ENCODE assay signal across 13 cellular contexts in genomic region chr6:44054635-44055559, GRCh38.
DNase-seq lines count a peak whose midpoint lies in the region; ATAC-seq, FAIRE-seq and TF ChIP-seq lines count a peak whose summit lies in the region.
"Had no signal": no experiment of that assay in that cellular context is flagged by ENCODE, and none has a peak within 500 bp of the region (broad histone marks: within the 10 kb centered on the region; RNA-seq: fewer than 3 reads in every experiment).

No MANE protein-coding gene starts in this region.

- ATAC-seq in SK-N-SH treated with all-trans-retinoic acid at 6 μM for 48 hours, result no peak
- no peak for ATAC-seq in GM21723 (IDR thresholded peaks at IDR 0.05; ENCODE audit: unreplicated experiment)
- no peak for ATAC-seq in GM21529 (IDR thresholded peaks at IDR 0.05; ENCODE audit: unreplicated experiment)
- ATAC-seq: gastroesophageal sphincter had no signal

- 23 to 35% methylated on average over 8 of the region's 8 CpGs for WGBS in GM23248 (ENCODE audit: low coverage in 1 of 2, low lambda C conversion rate in 2 of 2, missing lambda C conversion rate in 2 of 2), 2 experiments

- H3K9ac ChIP-seq in GM23248, result peak overlapping the region; percentile 45
- H3K9ac ChIP-seq in skeletal muscle satellite cell (ENCODE audit: low read depth, low read length), result no peak overlapping the region

- no peak for FAIRE-seq in H54 (lab: Jason Lieb, UNC)
- FAIRE-seq: islet of Langerhans had no signal

- H3K4me3 ChIP-seq in GM23248 (no peak overlapping the region), foreskin fibroblast (ENCODE audit: low read depth in 1 of 2, low read length in 2 of 2) (no peak overlapping the region), skeletal muscle satellite cell (ENCODE audit: low read length) (no peak overlapping the region)
- H3K4me3 ChIP-seq: gastroesophageal sphincter, tibial nerve had no signal

- DNase-seq in GM23248 (peak; percentile 90), foreskin fibroblast (peak; percentile 97), H54 (ENCODE audit: insufficient read length, low spot score) (no peak), GM19238 (ENCODE audit: insufficient read length, low spot score) (no peak)
- DNase-seq: activated naive CD4-positive, alpha-beta T cell treated with anti-CD3 and anti-CD28 coated beads, Interleukin-2, amount 10 ng/mL, durations not matched to agents 7 days and 5 days; NCI-H2029 had no signal

- no peaks in the 10 kb centered on the region for H3K36me3 ChIP-seq in GM23248 (ENCODE audit: low read depth)
- H3K36me3 ChIP-seq in skeletal muscle satellite cell (ENCODE audit: insufficient read depth, low read length), result no peaks in the 10 kb centered on the region
- H3K36me3 ChIP-seq: gastroesophageal sphincter, tibial nerve had no signal

- peak overlapping the region; percentile 81 for H3K27ac ChIP-seq in GM23248

- in situ Hi-C loops in GM23248 (cut with MboI), result no loop called here

- H4K20me1 ChIP-seq in GM23248 (ENCODE audit: insufficient read depth), result no peaks in the 10 kb centered on the region

- peak overlapping the region; percentile 36 for H3K4me2 ChIP-seq in GM23248 (ENCODE audit: unreplicated experiment)
- H3K4me2 ChIP-seq in skeletal muscle satellite cell (ENCODE audit: low read length), result peak overlapping the region; percentile 7

- H3K9me3 ChIP-seq in GM23248 (ENCODE audit: low read depth) (no peaks in the 10 kb centered on the region), skeletal muscle satellite cell (replicated peaks; ENCODE audit: low read length) (no peaks in the 10 kb centered on the region)
- H3K9me3 ChIP-seq: gastroesophageal sphincter had no signal

- peaks cover 66% of the 10 kb centered on the region for H3F3A ChIP-seq in GM23248 (ENCODE audit: insufficient read depth)

- no peak for TF ChIP-seq CTCF in foreskin fibroblast (IDR thresholded peaks at IDR 0.05; ENCODE audit: low read depth, low read length)

- peaks cover 87% of the 10 kb centered on the region for H3K4me1 ChIP-seq in GM23248 (ENCODE audit: insufficient read depth)
- peaks cover 84% of the 10 kb centered on the region for H3K4me1 ChIP-seq in skeletal muscle satellite cell (ENCODE audit: control insufficient read depth, insufficient read depth, low read length)

- no peaks in the 10 kb centered on the region for H3K79me2 ChIP-seq in GM23248 (ENCODE audit: insufficient read depth)

- TF ChIP-seq POLR2A in H54 (IDR thresholded peaks at IDR 0.05; ENCODE audit: low read depth, low read length), result no peak

- H2AFZ ChIP-seq in GM23248, result no peak overlapping the region

- H3K9me2 ChIP-seq in GM23248 (ENCODE audit: insufficient read depth), result no peaks in the 10 kb centered on the region

- no peaks in the 10 kb centered on the region for H3K27me3 ChIP-seq in GM23248 (replicated peaks; ENCODE audit: insufficient read depth)
- no peaks in the 10 kb centered on the region for H3K27me3 ChIP-seq in skeletal muscle satellite cell (ENCODE audit: control insufficient read depth, insufficient read depth, low read length)
- H3K27me3 ChIP-seq: gastroesophageal sphincter, tibial nerve had no signal

TF ChIP-seq in SK-N-SH treated with all-trans-retinoic acid at 6 μM for 48 hours, 23 proteins besides CTCF, POLR2A, EP300 and RAD21:
- TF ChIP-seq ZNF8 (CRISPR knock-in tag; IDR thresholded peaks at IDR 0.05) (no peak), TCF4 (CRISPR knock-in tag; IDR thresholded peaks at IDR 0.05; ENCODE audit: borderline replicate concordance) (peak; percentile 55; the same call in 1 of the 2 replicates), RARB (CRISPR knock-in tag; IDR thresholded peaks at IDR 0.05) (no peak), PATZ1 (CRISPR knock-in tag; IDR thresholded peaks at IDR 0.05; ENCODE audit: borderline replicate concordance) (no peak), TSHZ2 (CRISPR knock-in tag; IDR thresholded peaks at IDR 0.05) (peak; percentile 20; the same call in 1 of the 2 replicates), ZC3H10 (CRISPR knock-in tag; IDR thresholded peaks at IDR 0.05) (no peak)

Comparison
In these comparisons a context has a peak if more than half of its experiments do, and no peak if none do; other contexts are left out.
1. DNase-seq: peak in GM23248 (single experiment) and foreskin fibroblast (2 of 2); none in H54 (single experiment) and GM19238 (single experiment).